Comparison of ENCODE assay signal across 21 cellular contexts in the genomic region with DNA sequence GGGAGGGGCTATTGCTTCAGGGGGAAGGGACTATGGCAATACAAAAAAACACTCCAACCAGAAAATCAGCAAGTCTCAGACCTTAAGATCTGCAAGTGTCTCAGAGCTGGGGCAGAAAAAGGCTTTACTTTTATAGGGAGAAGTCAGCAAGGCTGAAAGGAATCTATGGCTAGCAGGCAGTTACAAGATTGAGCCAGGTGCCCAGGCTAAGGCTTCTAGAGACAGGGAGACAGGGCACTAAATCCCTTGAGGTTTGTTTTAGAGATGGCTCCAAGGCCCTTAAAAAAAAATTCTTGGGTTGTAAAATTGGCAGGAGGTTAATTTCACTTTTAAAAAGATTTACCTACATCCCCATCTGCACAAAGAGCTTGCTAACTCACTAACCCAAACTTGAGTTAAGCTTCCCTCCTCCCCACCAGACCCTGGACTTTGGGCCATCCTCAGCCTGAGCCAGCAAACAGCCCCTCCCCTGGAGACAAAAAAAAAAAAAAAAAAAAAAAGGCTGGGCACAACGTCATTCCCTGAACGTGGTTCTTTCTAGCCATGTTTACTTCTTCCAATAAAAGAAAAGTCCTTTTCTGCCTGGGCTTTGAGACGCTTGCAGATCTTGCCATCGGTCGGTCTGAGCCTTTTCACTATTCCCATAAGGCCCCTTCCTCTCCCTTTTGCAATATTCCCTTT. TPM values are rescaled to one million over a fixed set of nuclear protein-coding genes. Genes with fewer than 3 reads are reported as not detected.
DNase-seq lines count a peak whose midpoint lies in the region; ATAC-seq and TF ChIP-seq lines count a peak whose summit lies in the region.
"Had no signal": no experiment of that assay in that cellular context is flagged by ENCODE, and none has a peak within 500 bp of the region (broad histone marks: within the 10 kb centered on the region; RNA-seq: fewer than 3 reads in every experiment).

No MANE protein-coding gene starts in this region.

- H3K27me3 ChIP-seq in Caco-2 (replicated peaks; ENCODE audit: control insufficient read depth, insufficient read depth, low read length) (no peaks in the 10 kb centered on the region), esophagus squamous epithelium (no peaks in the 10 kb centered on the region), sigmoid colon (no peaks in the 10 kb centered on the region), prostate gland (replicated peaks; ENCODE audit: insufficient read depth) (no peaks in the 10 kb centered on the region)

- in situ Hi-C loops in ACHN (cut with HindIII; ENCODE audit: low pct_ligation_motif_present, low pct_unique_long_range_greater_than_20kb, low sequenced_read_pairs), result no loop called here

- H3K27ac Mint-ChIP-seq in Caco-2 (ENCODE audit: unreplicated experiment) (no peak overlapping the region), IgD-negative memory B cell (peak overlapping the region; percentile 55 to 99 (median 69))

- H3K27me3 Mint-ChIP-seq in Caco-2 (ENCODE audit: insufficient read depth, unreplicated experiment) (no peaks in the 10 kb centered on the region), IgD-negative memory B cell (no peaks in the 10 kb centered on the region)
- H3K27me3 Mint-ChIP-seq: activated naive CD8-positive, alpha-beta T cell treated with anti-CD3 and anti-CD28 coated beads, Interleukin-2, amount 10 ng/mL, durations not matched to agents 7 days and 5 days had no signal

- H3K4me1 ChIP-seq in Caco-2, result peaks cover 12% of the 10 kb centered on the region
- H3K4me1 ChIP-seq in esophagus squamous epithelium, result peaks cover 0 to 20% (median 0%) of the 10 kb centered on the region in 3 donors
- H3K4me1 ChIP-seq in sigmoid colon, result peaks cover 0 to 83% (median 52%) of the 10 kb centered on the region in 4 donors
- H3K4me1 ChIP-seq in prostate gland (replicated peaks), result no peaks in the 10 kb centered on the region
- H3K4me1 ChIP-seq: BE2C had no signal

- WGBS in esophagus squamous epithelium, 2 donors, result 59 to 60% methylated on average over 5 of the region's 5 CpGs
- WGBS in sigmoid colon, 2 donors, result 13 to 52% methylated on average over 5 of the region's 5 CpGs
- WGBS in prostate gland, result 23% methylated on average over 5 of the region's 5 CpGs

- H3K36me3 Mint-ChIP-seq in Caco-2 (ENCODE audit: insufficient read depth, unreplicated experiment), result peaks cover 26% of the 10 kb centered on the region
- peaks cover 17% of the 10 kb centered on the region for H3K36me3 Mint-ChIP-seq in IgD-negative memory B cell

- H3K9me3 Mint-ChIP-seq in Caco-2 (ENCODE audit: unreplicated experiment), result no peaks in the 10 kb centered on the region
- H3K9me3 Mint-ChIP-seq in IgD-negative memory B cell, result peaks cover 0 to 2% (median 0%) of the 10 kb centered on the region in 3 donors
- H3K9me3 Mint-ChIP-seq: activated naive CD8-positive, alpha-beta T cell treated with anti-CD3 and anti-CD28 coated beads, Interleukin-2, amount 10 ng/mL, durations not matched to agents 7 days and 5 days had no signal

- TF ChIP-seq CTCF in Caco-2 (IDR thresholded peaks at IDR 0.05; ENCODE audit: insufficient read depth in 1 of 2, low read depth in 1 of 2, low read length in 1 of 2, severe bottlenecking in 1 of 2, unreplicated experiment in 1 of 2) (no peak), esophagus squamous epithelium (IDR thresholded peaks at IDR 0.05) (no peak), sigmoid colon (IDR thresholded peaks at IDR 0.05) (no peak), prostate gland (IDR thresholded peaks at IDR 0.05) (no peak)

- H3K27ac ChIP-seq in esophagus squamous epithelium, result peak overlapping the region in 3 of 4 donors; percentile 44 to 62 (median 50)
- peak overlapping the region; percentile 64 to 88 (median 84) for H3K27ac ChIP-seq in sigmoid colon
- peak overlapping the region in 1 of 2 donors; percentile 27 for H3K27ac ChIP-seq in prostate gland
- H3K27ac ChIP-seq: KMS-11 had no signal

- no peak for ATAC-seq in GM18867 (IDR thresholded peaks at IDR 0.05; ENCODE audit: unreplicated experiment)
- ATAC-seq: activated CD4-positive, CD25-positive, alpha-beta regulatory T cell treated with anti-CD3 and anti-CD28 coated beads, Interleukin-2, amount 50 U/mL, for 24 hours; GM12878; right cardiac atrium had no signal

- H3K4me3 Mint-ChIP-seq in Caco-2 (ENCODE audit: unreplicated experiment), result no peak overlapping the region
- H3K4me3 Mint-ChIP-seq in IgD-negative memory B cell, result peak overlapping the region in 2 of 4 donors; percentile 63 to 75

- TF ChIP-seq EP300 in sigmoid colon (IDR thresholded peaks at IDR 0.05), result no peak

- DNase-seq in Caco-2 (no peak), esophagus squamous epithelium (lab: John Stamatoyannopoulos, UW) (no peak), sigmoid colon (peak; percentile 68), ACHN (no peak), prostate gland (ENCODE audit: low spot score) (no peak)
- DNase-seq: activated naive CD8-positive, alpha-beta T cell treated with anti-CD3 and anti-CD28 coated beads, Interleukin-2, amount 10 ng/mL, durations not matched to agents 7 days and 5 days; BE2C; dermis blood vessel endothelial cell; erythroblast; glutamatergic neuron; NCI-H1092 treated with DMSO at 0.1 percent for 48 hours; NCI-H2081 treated with DMSO at 0.1 percent for 48 hours; NCI-H510A; nucleus accumbens; right cardiac atrium; SHP77 treated with DMSO at 0.1 percent for 48 hours had no signal

- H3K9me3 ChIP-seq in Caco-2 (no peaks in the 10 kb centered on the region), esophagus squamous epithelium (no peaks in the 10 kb centered on the region), sigmoid colon (no peaks in the 10 kb centered on the region), prostate gland (no peaks in the 10 kb centered on the region)
- H3K9me3 ChIP-seq: BE2C had no signal

- CTCF ChIA-PET in Caco-2 (lab: Charles Lee), result interaction anchor here (0.6 to 1.0 kb wide), 2 partner anchors 28 to 241 kb away, joined by 3 to 4 read pairs; no protein-coding TSS in a partner anchor

- intact Hi-C loops in Caco-2 (cut with micrococcal nuclease; ENCODE audit: unreplicated experiment), result loop anchor here (1.0 to 5.0 kb wide), 6 partner anchors 47 to 331 kb away; no protein-coding TSS in a partner anchor
- intact Hi-C loops in esophagus squamous epithelium (cut with DNase I), result loop anchor here (5.0 to 10.0 kb wide), 2 partner anchors 46 to 133 kb away; a partner anchor contains a TSS
- intact Hi-C loops in sigmoid colon (cut with DNase I), result loop anchor here (1.0 to 5.0 kb wide), 6 partner anchors 47 to 264 kb away; a partner anchor contains a TSS
- intact Hi-C loops in prostate gland (cut with DNase I), result loop anchor here (2.0 to 10.0 kb wide), 3 partner anchors 111 to 267 kb away; a partner anchor contains a TSS

- no peaks in the 10 kb centered on the region for H3K36me3 ChIP-seq in Caco-2 (ENCODE audit: control insufficient read depth, insufficient read depth, low read length)
- peaks cover 0 to 48% (median 0%) of the 10 kb centered on the region in 3 donors for H3K36me3 ChIP-seq in esophagus squamous epithelium
- H3K36me3 ChIP-seq in sigmoid colon, result peaks cover 0 to 39% (median 9%) of the 10 kb centered on the region in 4 donors
- no peaks in the 10 kb centered on the region for H3K36me3 ChIP-seq in prostate gland
- H3K36me3 ChIP-seq: BE2C had no signal

- POLR2A ChIA-PET in Caco-2 (lab: Charles Lee), result no interaction called here

- no peak for TF ChIP-seq POLR2A in esophagus squamous epithelium (IDR thresholded peaks at IDR 0.05)
- TF ChIP-seq POLR2A in sigmoid colon (IDR thresholded peaks at IDR 0.05), result no peak
- no peak for TF ChIP-seq POLR2A in prostate gland (IDR thresholded peaks at IDR 0.05)

- no peak overlapping the region for H3K4me3 ChIP-seq in Caco-2 (ENCODE audit: low read depth, low read length)
- no peak overlapping the region for H3K4me3 ChIP-seq in esophagus squamous epithelium
- no peak overlapping the region for H3K4me3 ChIP-seq in sigmoid colon
- H3K4me3 ChIP-seq in prostate gland, result no peak overlapping the region
- H3K4me3 ChIP-seq: GM12878 had no signal

- H3K4me1 Mint-ChIP-seq in Caco-2 (ENCODE audit: low read depth, unreplicated experiment) (peaks cover 26% of the 10 kb centered on the region), IgD-negative memory B cell (peaks cover 46 to 61% (median 53%) of the 10 kb centered on the region in 3 donors)

- TSS peak; percentile 33 for BruUV-seq in Caco-2 (replicated peaks; lab: Mats Ljungman, UMichigan)

RNA-seq across cellular contexts. Expression of a gene that starts 17.9 kb away (rescaled TPM):
- total RNA-seq in Caco-2 (2022) (0.81 and 0.86 TPM in 2 replicates), esophagus squamous epithelium (10 to 100 TPM; 13.2 to 33.7 (median 17.8) TPM), sigmoid colon (1 to 10 TPM; 2.8 to 5.1 (median 4.9) TPM), prostate gland (1 to 10 TPM; 2.7 to 2.8 TPM)
- polyA plus RNA-seq in IgD-negative memory B cell (2.2 TPM), sigmoid colon (1 to 10 TPM in 1 of 3 donors, not detected in 2; 1.3 TPM)
- total RNA-seq: activated naive CD8-positive, alpha-beta T cell treated with anti-CD3 and anti-CD28 coated beads, Interleukin-2, amount 10 ng/mL, durations not matched to agents 7 days and 5 days; dermis blood vessel endothelial cell had no signal
